Comparison of ENCODE assay signal across 23 cellular contexts in genomic region chr6:111771629-111772028, GRCh38.
DNase-seq lines count a peak whose midpoint lies in the region; ATAC-seq and TF ChIP-seq lines count a peak whose summit lies in the region.
"Had no signal": no experiment of that assay in that cellular context is flagged by ENCODE, and none has a peak within 500 bp of the region (broad histone marks: within the 10 kb centered on the region; RNA-seq: fewer than 3 reads in every experiment).

No MANE protein-coding gene starts in this region.

- peak overlapping the region; percentile 29 to 99 for H3K27ac Mint-ChIP-seq in activated naive CD4-positive, alpha-beta T cell treated with anti-CD3 and anti-CD28 coated beads, Interleukin-2, amount 50 U/mL, for 72 hours
- H3K27ac Mint-ChIP-seq in activated naive CD4-positive, alpha-beta T cell treated with anti-CD3 and anti-CD28 coated beads, Interleukin-2, amount 10 ng/mL, durations not matched to agents 7 days and 5 days = no peak overlapping the region
- H3K27ac Mint-ChIP-seq in WTC11 (peak overlapping the region; percentile 52; the same call in 1 of the 2 replicates), immature natural killer cell (peak overlapping the region; percentile 81 to 100 (median 100))
- peak overlapping the region; percentile 97 for H3K27ac Mint-ChIP-seq in stimulated activated effector memory CD8-positive, alpha-beta T cell treated with anti-CD3 and anti-CD28 coated beads, Interleukin-12 subunit alpha, Interleukin-12 subunit beta, amount 100 ng/mL, for 72 hours
- H3K27ac Mint-ChIP-seq: activated naive CD8-positive, alpha-beta T cell treated with anti-CD3 and anti-CD28 coated beads, Interleukin-2, amount 10 ng/mL, durations not matched to agents 7 days and 5 days had no signal

- H3K4me3 Mint-ChIP-seq in activated naive CD4-positive, alpha-beta T cell treated with anti-CD3 and anti-CD28 coated beads, Interleukin-2, amount 10 ng/mL, durations not matched to agents 7 days and 5 days = no peak overlapping the region
- no peak overlapping the region for H3K4me3 Mint-ChIP-seq in WTC11
- peak overlapping the region in 4 of 5 donors; percentile 26 to 58 (median 41) for H3K4me3 Mint-ChIP-seq in immature natural killer cell
- peak overlapping the region; percentile 21 for H3K4me3 Mint-ChIP-seq in stimulated activated effector memory CD8-positive, alpha-beta T cell treated with anti-CD3 and anti-CD28 coated beads, Interleukin-12 subunit alpha, Interleukin-12 subunit beta, amount 100 ng/mL, for 72 hours
- H3K4me3 Mint-ChIP-seq: activated CD4-positive, alpha-beta T cell treated with anti-CD3 and anti-CD28 coated beads, Interleukin-2, amount 10 ng/mL, durations not matched to agents 7 days and 5 days; activated naive CD8-positive, alpha-beta T cell treated with anti-CD3 and anti-CD28 coated beads, Interleukin-2, amount 10 ng/mL, durations not matched to agents 7 days and 5 days had no signal

- CTCF ChIA-PET in activated naive CD4-positive, alpha-beta T cell treated with anti-CD3 and anti-CD28 coated beads, Interleukin-2, amount 10 ng/mL, durations not matched to agents 7 days and 5 days (lab: Charles Lee) = no interaction called here
- CTCF ChIA-PET in WTC11 (lab: Charles Lee) = interaction anchor here (1.0 to 1.6 kb wide), 2 partner anchors 19 to 24 kb away, joined by 3 to 4 read pairs; no protein-coding TSS in a partner anchor

- intact Hi-C loops in thyroid gland (cut with DNase I) = no loop called here

- H3K27ac ChIP-seq in thyroid gland = no peak overlapping the region
- H3K27ac ChIP-seq: BLaER1, HL-60, lower lobe of right lung, testis had no signal

- no peak overlapping the region for H3K4me3 ChIP-seq in thyroid gland (replicated peaks in 1 of 3)
- H3K4me3 ChIP-seq: BLaER1, dorsolateral prefrontal cortex, lower lobe of right lung, testis had no signal

- TF ChIP-seq CTCF in WTC11 (IDR thresholded peaks at IDR 0.05) (no peak), thyroid gland (IDR thresholded peaks at IDR 0.05) (no peak)

- H3K36me3 Mint-ChIP-seq in activated naive CD4-positive, alpha-beta T cell treated with anti-CD3 and anti-CD28 coated beads, Interleukin-2, amount 50 U/mL, for 72 hours = peaks cover 23 to 28% of the 10 kb centered on the region in 2 donors
- H3K36me3 Mint-ChIP-seq in activated naive CD4-positive, alpha-beta T cell treated with anti-CD3 and anti-CD28 coated beads, Interleukin-2, amount 10 ng/mL, durations not matched to agents 7 days and 5 days = peaks cover 45% of the 10 kb centered on the region
- H3K36me3 Mint-ChIP-seq in WTC11 (no peaks in the 10 kb centered on the region), immature natural killer cell (peaks cover 6 to 11% (median 10%) of the 10 kb centered on the region in 3 donors)
- peaks cover 84% of the 10 kb centered on the region for H3K36me3 Mint-ChIP-seq in stimulated activated effector memory CD8-positive, alpha-beta T cell treated with anti-CD3 and anti-CD28 coated beads, Interleukin-12 subunit alpha, Interleukin-12 subunit beta, amount 100 ng/mL, for 72 hours

- no peak for ATAC-seq in activated naive CD4-positive, alpha-beta T cell treated with anti-CD3 and anti-CD28 coated beads, Interleukin-2, amount 50 U/mL, for 72 hours
- ATAC-seq in WTC11 (peak; percentile 42), GM19324 (IDR thresholded peaks at IDR 0.05; ENCODE audit: low FRiP score, unreplicated experiment) (no peak)
- ATAC-seq in stimulated activated effector memory CD8-positive, alpha-beta T cell treated with anti-CD3 and anti-CD28 coated beads, Interleukin-12 subunit alpha, Interleukin-12 subunit beta, amount 100 ng/mL, for 72 hours = no peak
- ATAC-seq: HepG2, lower lobe of right lung had no signal

- H3K36me3 ChIP-seq in thyroid gland = no peaks in the 10 kb centered on the region
- H3K36me3 ChIP-seq: lower lobe of right lung had no signal

- WGBS in thyroid gland, 2 donors = 89 to 93% methylated on average over 5 of the region's 5 CpGs

- H3K9me3 Mint-ChIP-seq in activated naive CD4-positive, alpha-beta T cell treated with anti-CD3 and anti-CD28 coated beads, Interleukin-2, amount 50 U/mL, for 72 hours = peaks cover 0 to 4% of the 10 kb centered on the region in 2 donors
- peaks cover 4% of the 10 kb centered on the region for H3K9me3 Mint-ChIP-seq in activated naive CD4-positive, alpha-beta T cell treated with anti-CD3 and anti-CD28 coated beads, Interleukin-2, amount 10 ng/mL, durations not matched to agents 7 days and 5 days
- H3K9me3 Mint-ChIP-seq in WTC11 (no peaks in the 10 kb centered on the region), immature natural killer cell (no peaks in the 10 kb centered on the region)
- no peaks in the 10 kb centered on the region for H3K9me3 Mint-ChIP-seq in stimulated activated effector memory CD8-positive, alpha-beta T cell treated with anti-CD3 and anti-CD28 coated beads, Interleukin-12 subunit alpha, Interleukin-12 subunit beta, amount 100 ng/mL, for 72 hours
- H3K9me3 Mint-ChIP-seq: activated naive CD8-positive, alpha-beta T cell treated with anti-CD3 and anti-CD28 coated beads, Interleukin-2, amount 10 ng/mL, durations not matched to agents 7 days and 5 days had no signal

- TF ChIP-seq POLR2A in thyroid gland (IDR thresholded peaks at IDR 0.05) = no peak

- no peaks in the 10 kb centered on the region for H3K27me3 ChIP-seq in thyroid gland
- H3K27me3 ChIP-seq: BLaER1, dorsolateral prefrontal cortex, testis had no signal

- DNase-seq in activated naive CD4-positive, alpha-beta T cell treated with anti-CD3 and anti-CD28 coated beads, Interleukin-2, amount 50 U/mL, for 72 hours (ENCODE audit: low spot score in 2 of 2) = no peak
- DNase-seq in activated naive CD4-positive, alpha-beta T cell treated with anti-CD3 and anti-CD28 coated beads, Interleukin-2, amount 10 ng/mL, durations not matched to agents 7 days and 5 days = no peak
- no peak for DNase-seq in WTC11 (ENCODE audit: low spot score)
- DNase-seq in immature natural killer cell = no peak
- no peak for DNase-seq in stimulated activated effector memory CD8-positive, alpha-beta T cell treated with anti-CD3 and anti-CD28 coated beads, Interleukin-12 subunit alpha, Interleukin-12 subunit beta, amount 100 ng/mL, for 72 hours (ENCODE audit: low spot score in 2 of 2)
- no peak for DNase-seq in thyroid gland
- DNase-seq in NCI-H82 (lab: John Stamatoyannopoulos, UW) = no peak
- DNase-seq: activated CD4-positive, alpha-beta T cell treated with anti-CD3 and anti-CD28 coated beads, Interleukin-2, amount 10 ng/mL, durations not matched to agents 7 days and 5 days; activated naive CD8-positive, alpha-beta T cell treated with anti-CD3 and anti-CD28 coated beads, Interleukin-2, amount 10 ng/mL, durations not matched to agents 7 days and 5 days; cerebellar nuclear complex; dorsolateral prefrontal cortex; kidney; lower lobe of right lung; NCI-H187; NCI-H526 treated with DMSO at 0.1 percent for 48 hours; nucleus accumbens; small intestine; stimulated activated CD4-positive, alpha-beta T cell treated with anti-CD3 and anti-CD28 coated beads, Interleukin-2, amount 100 ng/mL, for 24 hours; testis had no signal

- POLR2A ChIA-PET in WTC11 (lab: Charles Lee) = no interaction called here

- no peaks in the 10 kb centered on the region for H3K27me3 Mint-ChIP-seq in activated naive CD4-positive, alpha-beta T cell treated with anti-CD3 and anti-CD28 coated beads, Interleukin-2, amount 10 ng/mL, durations not matched to agents 7 days and 5 days
- H3K27me3 Mint-ChIP-seq in WTC11 (ENCODE audit: low read depth) = no peaks in the 10 kb centered on the region
- H3K27me3 Mint-ChIP-seq in immature natural killer cell (ENCODE audit: low read depth in 3 of 3) = peaks cover 6 to 11% (median 9%) of the 10 kb centered on the region in 3 donors
- H3K27me3 Mint-ChIP-seq: activated CD4-positive, alpha-beta T cell treated with anti-CD3 and anti-CD28 coated beads, Interleukin-2, amount 10 ng/mL, durations not matched to agents 7 days and 5 days; activated naive CD8-positive, alpha-beta T cell treated with anti-CD3 and anti-CD28 coated beads, Interleukin-2, amount 10 ng/mL, durations not matched to agents 7 days and 5 days had no signal

- H3K9me3 ChIP-seq in thyroid gland = no peaks in the 10 kb centered on the region
- H3K9me3 ChIP-seq: BLaER1, lower lobe of right lung, testis had no signal

- peaks cover 0 to 21% of the 10 kb centered on the region in 2 donors for H3K4me1 ChIP-seq in thyroid gland

- peaks cover 77% of the 10 kb centered on the region for H3K4me1 Mint-ChIP-seq in activated naive CD4-positive, alpha-beta T cell treated with anti-CD3 and anti-CD28 coated beads, Interleukin-2, amount 10 ng/mL, durations not matched to agents 7 days and 5 days
- peaks cover 43% of the 10 kb centered on the region for H3K4me1 Mint-ChIP-seq in WTC11
- peaks cover 92 to 97% of the 10 kb centered on the region in 2 donors for H3K4me1 Mint-ChIP-seq in immature natural killer cell
- H3K4me1 Mint-ChIP-seq in stimulated activated effector memory CD8-positive, alpha-beta T cell treated with anti-CD3 and anti-CD28 coated beads, Interleukin-12 subunit alpha, Interleukin-12 subunit beta, amount 100 ng/mL, for 72 hours = peaks cover 90% of the 10 kb centered on the region

TF ChIP-seq in WTC11, 78 proteins besides CTCF, POLR2A, EP300 and RAD21 (continues in another document):
- TF ChIP-seq JAZF1 (CRISPR knock-in tag; IDR thresholded peaks at IDR 0.05) (no peak), ZMAT4 (CRISPR knock-in tag; IDR thresholded peaks at IDR 0.05) (no peak), FOXK1 (CRISPR knock-in tag; IDR thresholded peaks at IDR 0.05) (no peak), ZNF121 (CRISPR knock-in tag; IDR thresholded peaks at IDR 0.05) (no peak), ZNF671 (CRISPR knock-in tag; IDR thresholded peaks at IDR 0.05) (no peak)

Comparison
In these comparisons a context has a peak if more than half of its experiments do, and no peak if none do; other contexts are left out.
1. H3K4me3 Mint-ChIP-seq: peak in immature natural killer cell (4 of 5) and stimulated activated effector memory CD8-positive, alpha-beta T cell treated with anti-CD3 and anti-CD28 coated beads, Interleukin-12 subunit alpha, Interleukin-12 subunit beta, amount 100 ng/mL, for 72 hours (single experiment); none in activated naive CD4-positive, alpha-beta T cell treated with anti-CD3 and anti-CD28 coated beads, Interleukin-2, amount 10 ng/mL, durations not matched to agents 7 days and 5 days (single experiment) and WTC11 (single experiment).